35 cellular contexts compared by ENCODE assay signal in genomic region chr12:114790276-114790675, GRCh38.
"Had no signal": no experiment of that assay in that cellular context is flagged by ENCODE, and none has a peak within 500 bp of the region (broad histone marks: within the 10 kb centered on the region; RNA-seq: fewer than 3 reads in every experiment).

No MANE protein-coding gene starts in this region.

- H3K9ac ChIP-seq: KMS-11 had no signal

- DNase-seq: Karpas-422, Kasumi-1, MG63, MM.1S, MV-4-11, NCI-H1092, NCI-H1092 treated with DMSO at 0.1 percent for 48 hours, NCI-H1105, NCI-H1105 treated with DMSO at 0.1 percent for 48 hours, NCI-H1417, NCI-H1417 treated with DMSO at 0.1 percent for 48 hours, NCI-H1436, NCI-H1436 treated with DMSO at 0.1 percent for 48 hours, NCI-H146, NCI-H1694, NCI-H1694 treated with DMSO at 0.1 percent for 48 hours, NCI-H187, NCI-H187 treated with DMSO at 0.1 percent for 48 hours, NCI-H1930, NCI-H2029, NCI-H2029 treated with DMSO at 0.1 percent for 48 hours, NCI-H2081, NCI-H2081 treated with DMSO at 0.1 percent for 48 hours, NCI-H2107, NCI-H2171, NCI-H2171 treated with DMSO at 0.1 percent for 48 hours, NCI-H2227 treated with DMSO at 0.1 percent for 48 hours, NCI-H226, NCI-H345, NCI-H446, NCI-H446 treated with DMSO at 0.1 percent for 48 hours, NCI-H510A, NCI-H510A treated with DMSO at 0.1 percent for 48 hours, NCI-H524 had no signal

- H3K4me2 ChIP-seq: KMS-11 had no signal

- H3K36me3 ChIP-seq: MG63 had no signal

- H3K4me3 ChIP-seq: MG63 had no signal

- H3K9me3 ChIP-seq: MG63 had no signal

- H3K27ac ChIP-seq: KMS-11 had no signal

- H3K27me3 ChIP-seq: MG63 had no signal
